In the genomic region with DNA sequence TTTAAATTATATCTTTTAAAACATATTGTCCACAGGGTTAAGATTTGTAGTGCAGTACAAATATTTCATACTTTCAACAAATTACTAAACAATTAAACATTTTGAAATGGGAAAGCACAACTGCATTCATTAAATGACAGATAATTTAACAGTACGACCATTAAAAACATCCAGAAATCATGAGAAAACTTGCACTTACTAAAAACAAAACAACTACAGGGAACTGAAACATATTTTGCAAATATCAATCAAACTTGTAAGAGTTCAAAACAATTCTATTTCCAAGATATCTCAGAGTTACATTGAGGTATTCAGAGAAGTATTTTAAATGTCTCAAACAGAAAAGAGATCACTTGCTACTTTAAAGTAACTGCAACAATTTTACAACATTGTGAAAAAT, we compare ENCODE assay signal across 10 cellular contexts.
"Had no signal": no experiment of that assay in that cellular context is flagged by ENCODE, and none has a peak within 500 bp of the region (broad histone marks: within the 10 kb centered on the region; RNA-seq: fewer than 3 reads in every experiment).

No MANE protein-coding gene starts in this region.

- H3K4me3 ChIP-seq: GM23248, HAP-1, K562 had no signal

- H3K27ac Mint-ChIP-seq: HFFc6 had no signal

- H3K4me3 Mint-ChIP-seq: HFFc6 had no signal

- ATAC-seq: HCT116, K562 had no signal

- H3K36me3 ChIP-seq: HAP-1 had no signal

- H3K9ac ChIP-seq: GM23248 had no signal

- H3K27ac ChIP-seq: GM23248 had no signal

- DNase-seq: GM23248, GOT3, H7, HFFc6, IMR-90, KG1 had no signal

- FAIRE-seq: HTR-8/SVneo, K562 had no signal

- H3K4me1 ChIP-seq: HAP-1 had no signal

- H2AFZ ChIP-seq: GM23248 had no signal

- H3K9me3 ChIP-seq: HAP-1 had no signal
